2 cellular contexts compared by ENCODE assay signal in genomic region chr10:3651969-3652653, GRCh38.
TF ChIP-seq lines count a peak whose summit lies in the region.

No MANE protein-coding gene starts in this region.

TF ChIP-seq in IMR-90, 13 proteins besides CTCF, POLR2A, EP300 and RAD21:
- TF ChIP-seq RCOR1 (IDR thresholded peaks at IDR 0.05; ENCODE audit: insufficient replicate concordance, low read length) (no peak), ELK1 (IDR thresholded peaks at IDR 0.05; ENCODE audit: borderline replicate concordance, low read depth, low read length) (no peak), CEBPB (IDR thresholded peaks at IDR 0.05; ENCODE audit: low read depth, low read length) (no peak), FOS (IDR thresholded peaks at IDR 0.05; ENCODE audit: low read depth, low read length) (no peak), RFX5 (IDR thresholded peaks at IDR 0.05; ENCODE audit: low read depth, low read length) (no peak), SMC3 (IDR thresholded peaks at IDR 0.05; ENCODE audit: low read depth, low read length) (no peak), CHD1 (IDR thresholded peaks at IDR 0.05; ENCODE audit: low read depth, low read length) (no peak), BHLHE40 (IDR thresholded peaks at IDR 0.05; ENCODE audit: low read depth, low read length) (no peak), NFE2L2 (IDR thresholded peaks at IDR 0.05; ENCODE audit: low read depth, low read length) (no peak), MAFK (IDR thresholded peaks at IDR 0.05; ENCODE audit: low read depth, low read length) (no peak), MXI1 (IDR thresholded peaks at IDR 0.05; ENCODE audit: borderline replicate concordance, low read depth, low read length) (no peak), USF2 (IDR thresholded peaks at IDR 0.05; ENCODE audit: low read depth, low read length) (no peak), MAZ (IDR thresholded peaks at IDR 0.05; ENCODE audit: borderline replicate concordance, low read depth, low read length) (no peak)
TF ChIP-seq in IMR-90: peak in this region for 0.

TF ChIP-seq in H1, 55 proteins besides CTCF, POLR2A, EP300 and RAD21:
- TF ChIP-seq CHD1 (IDR thresholded peaks at IDR 0.05; ENCODE audit: low read depth, low read length) (no peak), YY1 (IDR thresholded peaks at IDR 0.05; ENCODE audit: low read depth, low read length) (no peak)
